In the genomic region with DNA sequence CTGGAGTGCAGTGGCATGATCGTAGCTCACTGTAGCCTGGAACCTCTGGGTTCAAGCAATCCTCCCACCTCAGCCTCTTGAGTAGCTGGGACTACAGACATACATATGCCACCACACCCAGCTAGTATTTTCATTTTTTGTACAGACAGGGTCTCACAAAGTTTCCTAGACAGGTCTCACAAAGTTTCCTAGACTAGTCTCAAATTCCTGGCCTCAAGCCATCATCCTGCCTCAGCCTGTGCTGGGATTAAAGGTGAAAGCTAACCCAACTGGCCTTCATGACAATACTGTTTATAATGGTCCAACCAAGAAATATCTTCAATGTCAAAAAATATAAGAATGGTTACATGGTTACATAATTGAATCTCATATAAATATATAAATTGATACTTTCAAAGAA, we compare ENCODE assay signal across 20 cellular contexts.
"Had no signal": no experiment of that assay in that cellular context is flagged by ENCODE, and none has a peak within 500 bp of the region (broad histone marks: within the 10 kb centered on the region; RNA-seq: fewer than 3 reads in every experiment).

No MANE protein-coding gene starts in this region.

- H3K36me3 Mint-ChIP-seq: activated naive CD4-positive, alpha-beta T cell treated with anti-CD3 and anti-CD28 coated beads, Interleukin-2, amount 50 U/mL, for 72 hours; stimulated activated effector memory CD8-positive, alpha-beta T cell treated with anti-CD3 and anti-CD28 coated beads, Interleukin-12 subunit alpha, Interleukin-12 subunit beta, amount 100 ng/mL, for 72 hours had no signal

- H3K9ac ChIP-seq: parathyroid adenoma had no signal

- H3K4me3 Mint-ChIP-seq: activated T-cell treated with anti-CD3 and anti-CD28 coated beads, Interleukin-2, amount 50 U/mL, for 24 hours; activated T-helper 17 cell treated with anti-CD3 and anti-CD28 coated beads, Interleukin-2, amount 50 U/mL, for 72 hours; dendritic cell treated with granulocyte-macrophage colony-stimulating factor and Interleukin-4, amounts not matched to agents 40 ng/mL and 50 ng/mL, for 4 days; nephron progenitor cell; stimulated activated effector memory CD8-positive, alpha-beta T cell treated with anti-CD3 and anti-CD28 coated beads, Interleukin-12 subunit alpha, Interleukin-12 subunit beta, amount 100 ng/mL, for 72 hours; stimulated activated naive CD8-positive, alpha-beta T cell treated with anti-CD3 and anti-CD28 coated beads, Interleukin-15, amount 100 ng/mL, for 72 hours; T-helper 1 cell treated with Interleukin-12 subunit alpha and Interleukin-12 subunit beta and Interleukin-4 antibody, amounts not matched to agents 30 μg/mL and 1 μg/mL, for 36 hours had no signal

- H2AFZ ChIP-seq: parathyroid adenoma had no signal

- H3K27ac ChIP-seq: esophagus muscularis mucosa, gastrocnemius medialis, parathyroid adenoma, tibial artery, VCaP had no signal

- H3K4me1 ChIP-seq: esophagus muscularis mucosa, gastrocnemius medialis, parathyroid adenoma, tibial artery had no signal

- H3K9me3 ChIP-seq: esophagus muscularis mucosa, gastrocnemius medialis, tibial artery had no signal

- ATAC-seq: activated naive CD4-positive, alpha-beta T cell treated with anti-CD3 and anti-CD28 coated beads, Interleukin-2, amount 50 U/mL, for 72 hours; activated T-helper 17 cell treated with anti-CD3 and anti-CD28 coated beads, Interleukin-2, amount 50 U/mL, for 72 hours; gastrocnemius medialis; left ventricle myocardium superior; right cardiac atrium; stimulated activated effector memory CD8-positive, alpha-beta T cell treated with anti-CD3 and anti-CD28 coated beads, Interleukin-12 subunit alpha, Interleukin-12 subunit beta, amount 100 ng/mL, for 72 hours; stimulated activated naive CD8-positive, alpha-beta T cell treated with anti-CD3 and anti-CD28 coated beads, Interleukin-15, amount 100 ng/mL, for 72 hours had no signal

- H3K9me3 Mint-ChIP-seq: activated naive CD4-positive, alpha-beta T cell treated with anti-CD3 and anti-CD28 coated beads, Interleukin-2, amount 50 U/mL, for 72 hours; activated T-cell treated with anti-CD3 and anti-CD28 coated beads, Interleukin-2, amount 50 U/mL, for 24 hours; activated T-helper 17 cell treated with anti-CD3 and anti-CD28 coated beads, Interleukin-2, amount 50 U/mL, for 72 hours; dendritic cell treated with granulocyte-macrophage colony-stimulating factor and Interleukin-4, amounts not matched to agents 40 ng/mL and 50 ng/mL, for 4 days; stimulated activated effector memory CD8-positive, alpha-beta T cell treated with anti-CD3 and anti-CD28 coated beads, Interleukin-12 subunit alpha, Interleukin-12 subunit beta, amount 100 ng/mL, for 72 hours; stimulated activated naive CD8-positive, alpha-beta T cell treated with anti-CD3 and anti-CD28 coated beads, Interleukin-15, amount 100 ng/mL, for 72 hours; T-helper 1 cell treated with Interleukin-12 subunit alpha and Interleukin-12 subunit beta and Interleukin-4 antibody, amounts not matched to agents 30 μg/mL and 1 μg/mL, for 36 hours had no signal

- H3K27ac Mint-ChIP-seq: activated naive CD4-positive, alpha-beta T cell treated with anti-CD3 and anti-CD28 coated beads, Interleukin-2, amount 50 U/mL, for 72 hours; activated T-cell treated with anti-CD3 and anti-CD28 coated beads, Interleukin-2, amount 50 U/mL, for 24 hours; activated T-helper 17 cell treated with anti-CD3 and anti-CD28 coated beads, Interleukin-2, amount 50 U/mL, for 72 hours; dendritic cell treated with granulocyte-macrophage colony-stimulating factor and Interleukin-4, amounts not matched to agents 40 ng/mL and 50 ng/mL, for 4 days; nephron progenitor cell; stimulated activated effector memory CD8-positive, alpha-beta T cell treated with anti-CD3 and anti-CD28 coated beads, Interleukin-12 subunit alpha, Interleukin-12 subunit beta, amount 100 ng/mL, for 72 hours; stimulated activated naive CD8-positive, alpha-beta T cell treated with anti-CD3 and anti-CD28 coated beads, Interleukin-15, amount 100 ng/mL, for 72 hours; T-helper 1 cell treated with Interleukin-12 subunit alpha and Interleukin-12 subunit beta and Interleukin-4 antibody, amounts not matched to agents 30 μg/mL and 1 μg/mL, for 36 hours had no signal

- H3K27me3 ChIP-seq: esophagus muscularis mucosa, gastrocnemius medialis, tibial artery had no signal

- H3K4me1 Mint-ChIP-seq: activated T-helper 17 cell treated with anti-CD3 and anti-CD28 coated beads, Interleukin-2, amount 50 U/mL, for 72 hours; stimulated activated effector memory CD8-positive, alpha-beta T cell treated with anti-CD3 and anti-CD28 coated beads, Interleukin-12 subunit alpha, Interleukin-12 subunit beta, amount 100 ng/mL, for 72 hours; stimulated activated naive CD8-positive, alpha-beta T cell treated with anti-CD3 and anti-CD28 coated beads, Interleukin-15, amount 100 ng/mL, for 72 hours had no signal

- DNase-seq: activated CD4-positive, alpha-beta T cell treated with anti-CD3 and anti-CD28 coated beads, Interleukin-2, amount 50 U/mL, for 1 hour; activated CD4-positive, CD25-positive, alpha-beta regulatory T cell treated with anti-CD3 and anti-CD28 coated beads, Interleukin-2, amount 50 U/mL, for 72 hours; activated T-cell treated with anti-CD3 and anti-CD28 coated beads, Interleukin-2, amount 50 U/mL, for 24 hours; effector CD8-positive, alpha-beta T cell; gastrocnemius medialis; hippocampal formation; left ventricle myocardium superior; nephron progenitor cell; right cardiac atrium; stimulated activated CD4-positive, alpha-beta T cell treated with anti-CD3 and anti-CD28 coated beads, Interleukin-1b, Interleukin-23, amount 100 ng/mL, for 48 hours; stimulated activated naive CD8-positive, alpha-beta T cell treated with anti-CD3 and anti-CD28 coated beads, Interleukin-15, amount 100 ng/mL, for 72 hours; tibial artery had no signal

- H3K36me3 ChIP-seq: esophagus muscularis mucosa, gastrocnemius medialis, tibial artery had no signal

- H3K4me3 ChIP-seq: esophagus muscularis mucosa, gastrocnemius medialis, tibial artery had no signal
